Comparison of ENCODE assay signal across 8 cellular contexts in the genomic region with DNA sequence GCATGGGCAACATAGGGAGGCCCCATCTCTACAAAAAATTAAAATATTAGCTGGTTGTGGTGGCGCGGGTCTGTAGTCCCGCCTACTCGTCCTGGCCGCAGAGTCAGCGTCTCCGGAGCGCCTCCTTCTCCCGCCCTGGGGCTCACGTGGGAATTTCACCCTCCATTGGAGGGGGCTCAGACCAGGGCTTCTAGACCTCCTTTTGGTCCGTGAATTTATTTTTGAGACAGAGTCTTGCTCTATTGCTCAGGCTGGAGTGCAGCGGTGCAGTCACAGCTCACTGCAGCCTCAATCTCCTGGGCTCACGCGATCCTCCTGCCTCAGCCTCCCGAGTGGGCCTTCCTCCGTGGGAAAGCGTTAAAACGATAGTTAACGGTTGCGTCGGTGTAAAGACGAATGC. TPM values are rescaled to one million over a fixed set of nuclear protein-coding genes. Genes with fewer than 3 reads are reported as not detected.
DNase-seq lines count a peak whose midpoint lies in the region; ATAC-seq and TF ChIP-seq lines count a peak whose summit lies in the region.

No MANE protein-coding gene starts in this region.

- H3K23me2 ChIP-seq in H9 (ENCODE audit: insufficient read length, low read depth, low read length, poor library complexity, severe bottlenecking), result no peaks in the 10 kb centered on the region

- H2BK120ac ChIP-seq in H9 (ENCODE audit: low read depth, low read length, poor library complexity, severe bottlenecking), result no peak overlapping the region

- H2AK5ac ChIP-seq in H9 (ENCODE audit: insufficient read length, low read length), result no peak overlapping the region

- TF ChIP-seq CTCF in CD8-positive, alpha-beta T cell (IDR thresholded peaks at IDR 0.05), result no peak
- TF ChIP-seq CTCF in H9 (conservative IDR thresholded peaks at IDR 0.05) (no peak), endothelial cell (IDR thresholded peaks at IDR 0.05; ENCODE audit: unreplicated experiment) (no peak)

- H4K91ac ChIP-seq in H9 (ENCODE audit: insufficient read length, low read depth, low read length), result no peak overlapping the region

- H3K36me3 Mint-ChIP-seq in CD8-positive, alpha-beta T cell, result no peaks in the 10 kb centered on the region
- peaks cover 22 to 34% (median 29%) of the 10 kb centered on the region in 3 experiments for H3K36me3 Mint-ChIP-seq in H9 (ENCODE audit: insufficient read depth in 1 of 3, low read depth in 3 of 3)
- peaks cover 4% of the 10 kb centered on the region for H3K36me3 Mint-ChIP-seq in endothelial cell (ENCODE audit: low read depth, unreplicated experiment)
- H3K36me3 Mint-ChIP-seq in naive B cell, result no peaks in the 10 kb centered on the region

- no peak overlapping the region for H3K56ac ChIP-seq in H9 (ENCODE audit: insufficient read length, low read depth, low read length)

- no peak for DNase-seq in CD8-positive, alpha-beta T cell
- DNase-seq in H9, result peak; percentile 80
- peak; percentile 83 for DNase-seq in SK-N-DZ (ENCODE audit: low spot score)
- peak; percentile 55 for DNase-seq in endothelial cell (ENCODE audit: low spot score)
- DNase-seq in naive B cell, result no peak
- no peak for DNase-seq in stimulated activated naive CD4-positive, alpha-beta T cell treated with Interleukin-2 at 50 U/mL for 16 hours (lab: John Stamatoyannopoulos, UW)
- DNase-seq in SW480 (ENCODE audit: low spot score), result no peak

- no peaks in the 10 kb centered on the region for H3K79me2 ChIP-seq in H9 (ENCODE audit: insufficient read depth, low read length)

- no peak for ATAC-seq in CD8-positive, alpha-beta T cell
- ATAC-seq in naive B cell (ENCODE audit: low read depth in 2 of 2) (no peak), HG02678 (IDR thresholded peaks at IDR 0.05; ENCODE audit: unreplicated experiment) (no peak)

- H3K9ac ChIP-seq in H9 (ENCODE audit: extremely low read depth, insufficient read length, low read length), result no peak overlapping the region

- intact Hi-C loops in CD8-positive, alpha-beta T cell (cut with DNase I, micrococcal nuclease), result loop anchor here in 1 of 2 experiments (1.0 kb wide), 1 partner anchor 193 kb away; no protein-coding TSS in a partner anchor

- H3K9me3 Mint-ChIP-seq in CD8-positive, alpha-beta T cell, result no peaks in the 10 kb centered on the region
- H3K9me3 Mint-ChIP-seq in H9, result peaks cover 7 to 14% of the 10 kb centered on the region in 2 experiments
- no peaks in the 10 kb centered on the region for H3K9me3 Mint-ChIP-seq in endothelial cell (ENCODE audit: unreplicated experiment)
- H3K9me3 Mint-ChIP-seq in naive B cell, result no peaks in the 10 kb centered on the region

- H3K14ac ChIP-seq in H9 (ENCODE audit: insufficient read depth, low read length), result no peak overlapping the region; the same call in 1 of the 2 replicates

- CTCF ChIA-PET in CD8-positive, alpha-beta T cell (lab: Charles Lee), result no interaction called here

- POLR2A ChIA-PET in CD8-positive, alpha-beta T cell (lab: Charles Lee), result interaction anchor here (0.6 to 1.7 kb wide), 2 partner anchors 13 to 264 kb away, joined by 3 to 5 read pairs; no protein-coding TSS in a partner anchor

- no peaks in the 10 kb centered on the region for H3K27me3 ChIP-seq in CD8-positive, alpha-beta T cell (ENCODE audit: insufficient read depth, low read length)
- no peaks in the 10 kb centered on the region for H3K27me3 ChIP-seq in H9 (ENCODE audit: insufficient read depth, low read length)

- H3K4me3 ChIP-seq in CD8-positive, alpha-beta T cell (ENCODE audit: low read depth, low read length), result peak overlapping the region; percentile 23

- H3K4me2 ChIP-seq in H9 (ENCODE audit: insufficient read depth, insufficient read length, low read length), result peak overlapping the region; percentile 36

- H4K8ac ChIP-seq in H9 (replicated peaks; ENCODE audit: insufficient read length, low read depth, low read length), result no peak overlapping the region

- WGBS in H9 (ENCODE audit: extremely low coverage, insufficient read length, low lambda C conversion rate), result no CpG with 5 or more reads among the region's 22 CpGs

- H3K79me1 ChIP-seq in H9 (ENCODE audit: insufficient read depth, low read depth, low read length, poor library complexity, severe bottlenecking), result no peaks in the 10 kb centered on the region

- H3K4me1 ChIP-seq in CD8-positive, alpha-beta T cell (ENCODE audit: insufficient read depth, low read length), result peaks cover 25% of the 10 kb centered on the region
- H3K4me1 ChIP-seq in H9 (ENCODE audit: insufficient read depth, low read length), result peaks cover 2% of the 10 kb centered on the region; the same call in 1 of the 2 replicates

- no peaks in the 10 kb centered on the region for H3K9me3 ChIP-seq in CD8-positive, alpha-beta T cell (ENCODE audit: low read length)
- H3K9me3 ChIP-seq in H9 (ENCODE audit: control insufficient read depth, low read depth, low read length), result no peaks in the 10 kb centered on the region

- no peak overlapping the region for H2BK12ac ChIP-seq in H9 (ENCODE audit: insufficient read length, low read depth, low read length)

- peak overlapping the region; percentile 86 for H3K27ac Mint-ChIP-seq in CD8-positive, alpha-beta T cell
- H3K27ac Mint-ChIP-seq in H9, result peak overlapping the region; percentile 96 to 97 (median 97)
- H3K27ac Mint-ChIP-seq in endothelial cell (ENCODE audit: unreplicated experiment), result peak overlapping the region; percentile 80
- H3K27ac Mint-ChIP-seq in naive B cell, result peak overlapping the region in 5 of 6 donors; percentile 1 to 95 (median 87)

- peak overlapping the region; percentile 11 for H3K18ac ChIP-seq in H9 (ENCODE audit: insufficient read length, low read depth, low read length)

- peak overlapping the region; percentile 89 for H3K4me3 Mint-ChIP-seq in CD8-positive, alpha-beta T cell
- peak overlapping the region; percentile 80 to 94 for H3K4me3 Mint-ChIP-seq in H9
- peak overlapping the region; percentile 95 for H3K4me3 Mint-ChIP-seq in endothelial cell (ENCODE audit: unreplicated experiment)
- peak overlapping the region; percentile 82 to 95 (median 91) for H3K4me3 Mint-ChIP-seq in naive B cell

- no peak overlapping the region for H2AFZ ChIP-seq in H9 (ENCODE audit: low read length)

- H2BK20ac ChIP-seq in H9 (ENCODE audit: low read depth, low read length, poor library complexity, severe bottlenecking), result no peak overlapping the region

- no peak overlapping the region for H3K27ac ChIP-seq in CD8-positive, alpha-beta T cell (ENCODE audit: low read depth, low read length)
- no peak overlapping the region for H3K27ac ChIP-seq in H9 (ENCODE audit: insufficient read length, low read depth, low read length)

- peaks cover 2% of the 10 kb centered on the region for H4K20me1 ChIP-seq in H9 (ENCODE audit: control insufficient read depth, insufficient read depth, insufficient read length)

- H4K5ac ChIP-seq in H9 (ENCODE audit: insufficient read length, low read depth, low read length), result no peak overlapping the region

- no peak overlapping the region for H3K23ac ChIP-seq in H9 (ENCODE audit: insufficient read length, low read depth, low read length)

- no peaks in the 10 kb centered on the region for H3K36me3 ChIP-seq in CD8-positive, alpha-beta T cell (ENCODE audit: insufficient read depth, low read length)

- H3K27me3 Mint-ChIP-seq in CD8-positive, alpha-beta T cell (ENCODE audit: low read depth), result no peaks in the 10 kb centered on the region
- H3K27me3 Mint-ChIP-seq in H9 (ENCODE audit: low read depth) (no peaks in the 10 kb centered on the region), endothelial cell (ENCODE audit: unreplicated experiment) (peaks cover 11% of the 10 kb centered on the region), naive B cell (no peaks in the 10 kb centered on the region)

- no peak overlapping the region for H2BK15ac ChIP-seq in H9 (ENCODE audit: low read depth, low read length)

- no peak overlapping the region for H3K4ac ChIP-seq in H9 (ENCODE audit: low read depth, low read length)

- H3T11ph ChIP-seq in H9 (ENCODE audit: low read length), result no peak overlapping the region

- H2BK5ac ChIP-seq in H9 (ENCODE audit: insufficient read length, low read length), result no peak overlapping the region

- peaks cover 29% of the 10 kb centered on the region for H3K4me1 Mint-ChIP-seq in CD8-positive, alpha-beta T cell (ENCODE audit: low read depth)
- H3K4me1 Mint-ChIP-seq in H9 (peaks cover 23 to 24% of the 10 kb centered on the region in 2 experiments), endothelial cell (ENCODE audit: unreplicated experiment) (peaks cover 10% of the 10 kb centered on the region), naive B cell (peaks cover 21 to 43% (median 22%) of the 10 kb centered on the region in 3 donors)

RNA-seq across cellular contexts. Expression of gene NME4, which starts 0.4 kb away (rescaled TPM):
- 10 to 100 TPM; 22.2 to 22.3 TPM for total RNA-seq in CD8-positive, alpha-beta T cell
- total RNA-seq in H9 (2021), result 319 and 320 TPM in 2 replicates
- 357 and 443 TPM in 2 replicates for polyA plus RNA-seq in SK-N-DZ (2014; cell fraction: cytosol; rRNA removed)
- 288 and 307 TPM in 2 replicates for polyA plus RNA-seq in SK-N-DZ (2014; cell fraction: nucleus; rRNA removed)
- 139 TPM for total RNA-seq in endothelial cell (ENCODE audit: unreplicated experiment)
- polyA plus RNA-seq in naive B cell (ENCODE audit: low read depth in 6 of 6), result 100 to 1,000 TPM in 1 of 6 donors, 10 to 100 TPM in 5; 56.9 to 104 (median 65.1) TPM

RNA-seq across cellular contexts. Expression of gene DECR2, which starts 5.1 kb away (rescaled TPM):
- total RNA-seq in CD8-positive, alpha-beta T cell, result 1 to 10 TPM; 6.1 to 7.9 TPM
- total RNA-seq in H9 (2021) (38.8 and 39.3 TPM in 2 replicates), endothelial cell (ENCODE audit: unreplicated experiment) (14.6 TPM)
- 15.9 and 21.1 TPM in 2 replicates for polyA plus RNA-seq in SK-N-DZ (2014; cell fraction: cytosol; rRNA removed)
- polyA plus RNA-seq in SK-N-DZ (2014; cell fraction: nucleus; rRNA removed), result 108 and 109 TPM in 2 replicates
- 1 to 10 TPM; 3.8 to 9.4 (median 5.2) TPM for polyA plus RNA-seq in naive B cell (ENCODE audit: low read depth in 6 of 6)

RNA-seq across cellular contexts. Expression of gene PGAP6, which starts 14.8 kb away (rescaled TPM):
- total RNA-seq in CD8-positive, alpha-beta T cell, result 10 to 100 TPM; 57.9 to 60.8 TPM
- total RNA-seq in H9 (2021), result 111 and 114 TPM in 2 replicates
- polyA plus RNA-seq in SK-N-DZ (2014; cell fraction: cytosol; rRNA removed), result 26.6 and 39.0 TPM in 2 replicates
- 60.8 and 74.9 TPM in 2 replicates for polyA plus RNA-seq in SK-N-DZ (2014; cell fraction: nucleus; rRNA removed)
- 133 TPM for total RNA-seq in endothelial cell (ENCODE audit: unreplicated experiment)
- 10 to 100 TPM in 5 of 6 donors, 1 to 10 TPM in 1; 7.1 to 24.3 (median 17.2) TPM for polyA plus RNA-seq in naive B cell (ENCODE audit: low read depth in 6 of 6)

RNA-seq across cellular contexts. Expression of gene MRPL28, which starts 26.3 kb away (rescaled TPM):
- 10 to 100 TPM; 16.7 to 17.4 TPM for total RNA-seq in CD8-positive, alpha-beta T cell
- total RNA-seq in H9 (2021) (154 TPM in 2 replicates), endothelial cell (ENCODE audit: unreplicated experiment) (70.8 TPM)
- 163 TPM in 2 replicates for polyA plus RNA-seq in SK-N-DZ (2014; cell fraction: cytosol; rRNA removed)
- polyA plus RNA-seq in SK-N-DZ (2014; cell fraction: nucleus; rRNA removed), result 79.4 and 130 TPM in 2 replicates
- 10 to 100 TPM; 60.1 to 76.8 (median 65.7) TPM for polyA plus RNA-seq in naive B cell (ENCODE audit: low read depth in 6 of 6)

RNA-seq across cellular contexts. Expression of gene RAB11FIP3, which starts 28.8 kb away (rescaled TPM):
- total RNA-seq in CD8-positive, alpha-beta T cell, result 10 to 100 TPM; 26.4 to 27.5 TPM
- total RNA-seq in H9 (2021) (37.1 TPM in 2 replicates), endothelial cell (ENCODE audit: unreplicated experiment) (81.5 TPM)
- polyA plus RNA-seq in SK-N-DZ (2014; cell fraction: cytosol; rRNA removed), result 31.3 and 32.7 TPM in 2 replicates
- 62.0 and 97.3 TPM in 2 replicates for polyA plus RNA-seq in SK-N-DZ (2014; cell fraction: nucleus; rRNA removed)
- polyA plus RNA-seq in naive B cell (ENCODE audit: low read depth in 6 of 6), result 1 to 10 TPM; 1.0 to 4.8 (median 1.9) TPM

Comparison
In these comparisons a context has a peak if more than half of its experiments do, and no peak if none do; other contexts are left out.
1. DNase-seq: peak in H9 (single experiment), SK-N-DZ (single experiment) and endothelial cell (single experiment); none in CD8-positive, alpha-beta T cell (0 of 7), naive B cell (single experiment), stimulated activated naive CD4-positive, alpha-beta T cell treated with Interleukin-2 at 50 U/mL for 16 hours (single experiment) and SW480 (single experiment).
2. Peak in every context shown above with its lines, with median percentiles within 50 percentile points of each other: H3K27ac Mint-ChIP-seq and H3K4me3 Mint-ChIP-seq.